Comparison of ENCODE assay signal across 8 cellular contexts in the genomic region with DNA sequence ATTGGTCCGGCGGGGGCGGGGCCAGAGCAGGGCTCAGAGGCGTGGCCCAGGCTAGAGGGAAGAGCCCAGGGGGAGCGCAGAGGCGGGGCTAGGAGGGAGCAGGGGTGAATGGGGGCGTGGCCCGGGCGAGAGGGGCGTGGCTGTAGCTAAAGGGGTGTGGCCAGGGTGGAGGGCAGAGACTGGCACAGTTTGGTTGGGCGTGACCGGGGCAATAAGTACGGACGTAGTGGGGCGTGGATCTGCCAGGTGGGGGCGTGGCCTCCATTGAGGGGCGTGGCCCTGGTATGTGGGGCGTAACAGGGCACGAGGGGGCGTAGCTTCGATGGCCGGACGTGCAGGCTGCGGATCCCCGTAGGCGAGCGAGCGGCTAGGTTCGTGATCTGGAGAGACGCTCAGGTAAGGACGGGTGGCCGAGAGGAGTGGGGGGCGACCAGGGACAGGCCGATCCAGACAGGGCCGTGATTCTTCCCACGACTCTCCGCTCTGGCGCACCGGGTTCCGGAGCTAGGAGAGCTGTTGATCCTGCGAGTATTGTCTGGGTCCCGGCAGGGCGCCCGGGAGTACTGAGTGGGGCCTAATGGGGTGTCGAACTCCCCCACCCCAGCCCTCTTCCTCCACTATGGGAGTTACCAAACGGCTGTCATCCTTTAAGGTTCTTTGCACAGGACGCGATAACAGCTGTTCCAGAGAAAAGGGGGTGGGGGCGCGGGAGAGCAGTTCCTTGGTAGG. TPM values are rescaled to one million over a fixed set of nuclear protein-coding genes. Genes with fewer than 3 reads are reported as not detected.
DNase-seq lines count a peak whose midpoint lies in the region; ATAC-seq and TF ChIP-seq lines count a peak whose summit lies in the region.

A gene with protein sequence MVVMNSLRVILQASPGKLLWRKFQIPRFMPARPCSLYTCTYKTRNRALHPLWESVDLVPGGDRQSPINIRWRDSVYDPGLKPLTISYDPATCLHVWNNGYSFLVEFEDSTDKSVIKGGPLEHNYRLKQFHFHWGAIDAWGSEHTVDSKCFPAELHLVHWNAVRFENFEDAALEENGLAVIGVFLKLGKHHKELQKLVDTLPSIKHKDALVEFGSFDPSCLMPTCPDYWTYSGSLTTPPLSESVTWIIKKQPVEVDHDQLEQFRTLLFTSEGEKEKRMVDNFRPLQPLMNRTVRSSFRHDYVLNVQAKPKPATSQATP (plus strand): TSS at position 314 of the 729 bp plus-strand sequence. CDS start 11,754 bp downstream, outside the sequence.

- peaks cover 23% of the 10 kb centered on the region for H3K4me1 ChIP-seq in CD8-positive, alpha-beta T cell (ENCODE audit: insufficient read depth, low read length)
- peaks cover 0 to 11% (median 4%) of the 10 kb centered on the region in 4 donors for H3K4me1 ChIP-seq in tibial nerve

- CTCF ChIA-PET in CD8-positive, alpha-beta T cell (lab: Charles Lee): interaction anchor here (0.7 to 4.1 kb wide), 5 partner anchors 12 to 53 kb away, joined by 3 to 30 read pairs (median 3); partner anchors contain the start of gene ZRSR2

- H3K27me3 ChIP-seq in CD8-positive, alpha-beta T cell (ENCODE audit: insufficient read depth, low read length): no peaks in the 10 kb centered on the region
- H3K27me3 ChIP-seq in tibial nerve: no peaks in the 10 kb centered on the region

- peak within 1 kb of the TSS; percentile 84 for H3K4me3 ChIP-seq in CD8-positive, alpha-beta T cell (ENCODE audit: low read depth, low read length)
- H3K4me3 ChIP-seq in SK-N-MC: peak within 1 kb of the TSS; percentile 71
- peak within 1 kb of the TSS; percentile 28 to 57 (median 42) for H3K4me3 ChIP-seq in tibial nerve

- H3K4me3 Mint-ChIP-seq in CD8-positive, alpha-beta T cell: peak within 1 kb of the TSS; percentile 94
- H3K4me3 Mint-ChIP-seq in activated naive CD8-positive, alpha-beta T cell treated with anti-CD3 and anti-CD28 coated beads for 36 hours: peak within 1 kb of the TSS; percentile 83

- intact Hi-C loops in CD8-positive, alpha-beta T cell (cut with DNase I, micrococcal nuclease): loop anchor here (1.0 to 2.0 kb wide), 7 partner anchors 12 to 1133 kb away; partner anchors contain the start of genes ZRSR2 (in 2 of the 2), AP1S2 (in 1 of the 2) and RBBP7 (in 1 of the 2)
- intact Hi-C loops in Right ventricle myocardium inferior (cut with DNase I): no loop called here

- H3K27ac Mint-ChIP-seq in CD8-positive, alpha-beta T cell: peak within 1 kb of the TSS; percentile 92
- H3K27ac Mint-ChIP-seq in activated naive CD8-positive, alpha-beta T cell treated with anti-CD3 and anti-CD28 coated beads for 36 hours: peak within 1 kb of the TSS; percentile 70

- TF ChIP-seq EP300 in tibial nerve (IDR thresholded peaks at IDR 0.05): peak in 1 of 2 donors; percentile 44

- H3K36me3 ChIP-seq in CD8-positive, alpha-beta T cell (ENCODE audit: insufficient read depth, low read length): no peaks in the 10 kb centered on the region
- H3K36me3 ChIP-seq in SK-N-MC (ENCODE audit: insufficient read depth, low read length) (no peaks in the 10 kb centered on the region), tibial nerve (no peaks in the 10 kb centered on the region)

- H3K9me3 Mint-ChIP-seq in CD8-positive, alpha-beta T cell: no peaks in the 10 kb centered on the region
- no peaks in the 10 kb centered on the region for H3K9me3 Mint-ChIP-seq in activated naive CD8-positive, alpha-beta T cell treated with anti-CD3 and anti-CD28 coated beads for 36 hours

- peak; percentile 96 for ATAC-seq in CD8-positive, alpha-beta T cell
- ATAC-seq in GM21390 (IDR thresholded peaks at IDR 0.05; ENCODE audit: unreplicated experiment) (peak; percentile 93), Right ventricle myocardium inferior (peak; percentile 100)

- H3K36me3 Mint-ChIP-seq in CD8-positive, alpha-beta T cell: peaks cover 22% of the 10 kb centered on the region
- H3K36me3 Mint-ChIP-seq in activated naive CD8-positive, alpha-beta T cell treated with anti-CD3 and anti-CD28 coated beads for 36 hours: peaks cover 11% of the 10 kb centered on the region

- peak in 1 of 2 donors; percentile 44 for TF ChIP-seq POLR2A in tibial nerve (IDR thresholded peaks at IDR 0.05)

- peak within 1 kb of the TSS; percentile 81 for H3K27ac ChIP-seq in CD8-positive, alpha-beta T cell (ENCODE audit: low read depth, low read length)
- H3K27ac ChIP-seq in SK-N-MC (no peak within 1 kb of the TSS), tibial nerve (peak within 1 kb of the TSS; percentile 45 to 74 (median 66))

- H3K4me1 Mint-ChIP-seq in CD8-positive, alpha-beta T cell (ENCODE audit: low read depth): peaks cover 40% of the 10 kb centered on the region
- peaks cover 21% of the 10 kb centered on the region for H3K4me1 Mint-ChIP-seq in activated naive CD8-positive, alpha-beta T cell treated with anti-CD3 and anti-CD28 coated beads for 36 hours

- H3K9ac ChIP-seq in SK-N-MC (ENCODE audit: insufficient read length): no peak within 1 kb of the TSS

- peak; percentile 93 to 100 (median 96) for DNase-seq in CD8-positive, alpha-beta T cell
- DNase-seq in HUDEP-2 (lab: John Stamatoyannopoulos, UW; ENCODE audit: unreplicated experiment in 76 of 76): peak; percentile 9 to 96 (median 90)
- peak; percentile 37 for DNase-seq in SK-N-MC (ENCODE audit: low read depth, low spot score)
- DNase-seq in activated naive CD8-positive, alpha-beta T cell treated with anti-CD3 and anti-CD28 coated beads for 36 hours: peak; percentile 92
- DNase-seq in Right ventricle myocardium inferior (ENCODE audit: missing footprints): peak; percentile 96
- peak; percentile 77 for DNase-seq in pons (ENCODE audit: low spot score)
- DNase-seq in tibial nerve (ENCODE audit: low spot score in 2 of 2): peak; percentile 88 to 90

- H3K27me3 Mint-ChIP-seq in CD8-positive, alpha-beta T cell (ENCODE audit: low read depth): no peaks in the 10 kb centered on the region
- no peaks in the 10 kb centered on the region for H3K27me3 Mint-ChIP-seq in activated naive CD8-positive, alpha-beta T cell treated with anti-CD3 and anti-CD28 coated beads for 36 hours

- no peaks in the 10 kb centered on the region for H3K9me3 ChIP-seq in CD8-positive, alpha-beta T cell (ENCODE audit: low read length)
- no peaks in the 10 kb centered on the region for H3K9me3 ChIP-seq in SK-N-MC (ENCODE audit: low read depth, low read length)
- no peaks in the 10 kb centered on the region for H3K9me3 ChIP-seq in tibial nerve

- TF ChIP-seq CTCF in CD8-positive, alpha-beta T cell (IDR thresholded peaks at IDR 0.05): no peak
- no peak for TF ChIP-seq CTCF in tibial nerve (IDR thresholded peaks at IDR 0.05)

- POLR2A ChIA-PET in CD8-positive, alpha-beta T cell (lab: Charles Lee): interaction anchor here (0.6 to 1.9 kb wide), 9 partner anchors 10 to 117 kb away, joined by 3 to 22 read pairs (median 7); partner anchors contain the start of genes AP1S2 and ZRSR2

- 4 to 5% methylated on average over 30 to 46 of the region's 50 CpGs for WGBS in tibial nerve, 2 donors

RNA-seq across cellular contexts. Expression of the gene that starts here (rescaled TPM):
- 10 to 100 TPM; 33.9 to 35.2 TPM for total RNA-seq in CD8-positive, alpha-beta T cell
- total RNA-seq in activated naive CD8-positive, alpha-beta T cell treated with anti-CD3 and anti-CD28 coated beads for 36 hours: 1 to 10 TPM; 5.4 to 5.9 TPM
- 2.4 TPM for total RNA-seq in Right ventricle myocardium inferior
- 10 to 100 TPM in 3 of 4 donors, 1 to 10 TPM in 1; 9.6 to 17.6 (median 12.5) TPM for total RNA-seq in tibial nerve

Comparison
In these comparisons a context has a peak if more than half of its experiments do, and no peak if none do; other contexts are left out.
1. DNase-seq: peak in every context shown above with its lines; median percentile 96 in CD8-positive, alpha-beta T cell; 96 in Right ventricle myocardium inferior; 92 in activated naive CD8-positive, alpha-beta T cell treated with anti-CD3 and anti-CD28 coated beads for 36 hours; 90 in HUDEP-2; 89 in tibial nerve; 77 in pons; 37 in SK-N-MC.